Comparison of ENCODE assay signal across 17 cellular contexts in genomic region chr3:142940000-142940399, GRCh38. TPM values are rescaled to one million over a fixed set of nuclear protein-coding genes. Genes with fewer than 3 reads are reported as not detected.
"Had no signal": no experiment of that assay in that cellular context is flagged by ENCODE, and none has a peak within 500 bp of the region (broad histone marks: within the 10 kb centered on the region; RNA-seq: fewer than 3 reads in every experiment).

No MANE protein-coding gene starts in this region.

- H3K27ac ChIP-seq: ascending aorta, right atrium auricular region, tibial artery, uterus had no signal

- DNase-seq: activated CD4-positive, alpha-beta memory T cell treated with anti-CD3 and anti-CD28 coated beads, Interleukin-2, amount 10 ng/mL, durations not matched to agents 7 days and 5 days; activated CD4-positive, alpha-beta T cell treated with anti-CD3 and anti-CD28 coated beads for 36 hours; activated gamma-delta T cell treated with Interleukin-2 at 50 U/mL for 16 hours; activated naive CD8-positive, alpha-beta T cell treated with anti-CD3 and anti-CD28 coated beads, Interleukin-2, amount 50 U/mL, for 24 hours; activated T-cell treated with anti-CD3 and anti-CD28 coated beads, Interleukin-2, amount 50 U/mL, for 48 hours; glutamatergic neuron; naive B cell; small intestine; tibial artery; uterus had no signal

- H3K4me1 ChIP-seq: ascending aorta, right atrium auricular region, tibial artery, uterus had no signal

- H3K27me3 ChIP-seq: ascending aorta, right atrium auricular region, tibial artery, uterus had no signal

- H3K36me3 ChIP-seq: ascending aorta, right atrium auricular region, tibial artery, uterus had no signal

- H3K9me3 ChIP-seq: ascending aorta, right atrium auricular region, tibial artery, uterus had no signal

- H3K4me3 ChIP-seq: ascending aorta, lung, right atrium auricular region, tibial artery, uterus had no signal

RNA-seq across cellular contexts. Expression of gene PAQR9, which starts 23.5 kb away (rescaled TPM):
- total RNA-seq: activated CD4-positive, alpha-beta memory T cell treated with anti-CD3 and anti-CD28 coated beads, Interleukin-2, amount 10 ng/mL, durations not matched to agents 7 days and 5 days; activated CD4-positive, alpha-beta T cell treated with anti-CD3 and anti-CD28 coated beads for 36 hours; ascending aorta; bronchial epithelial cell; chondrocyte; dermis microvascular lymphatic vessel endothelial cell; esophagus mucosa; lung had no signal
